Comparison of ENCODE assay signal across 8 cellular contexts in the genomic region with DNA sequence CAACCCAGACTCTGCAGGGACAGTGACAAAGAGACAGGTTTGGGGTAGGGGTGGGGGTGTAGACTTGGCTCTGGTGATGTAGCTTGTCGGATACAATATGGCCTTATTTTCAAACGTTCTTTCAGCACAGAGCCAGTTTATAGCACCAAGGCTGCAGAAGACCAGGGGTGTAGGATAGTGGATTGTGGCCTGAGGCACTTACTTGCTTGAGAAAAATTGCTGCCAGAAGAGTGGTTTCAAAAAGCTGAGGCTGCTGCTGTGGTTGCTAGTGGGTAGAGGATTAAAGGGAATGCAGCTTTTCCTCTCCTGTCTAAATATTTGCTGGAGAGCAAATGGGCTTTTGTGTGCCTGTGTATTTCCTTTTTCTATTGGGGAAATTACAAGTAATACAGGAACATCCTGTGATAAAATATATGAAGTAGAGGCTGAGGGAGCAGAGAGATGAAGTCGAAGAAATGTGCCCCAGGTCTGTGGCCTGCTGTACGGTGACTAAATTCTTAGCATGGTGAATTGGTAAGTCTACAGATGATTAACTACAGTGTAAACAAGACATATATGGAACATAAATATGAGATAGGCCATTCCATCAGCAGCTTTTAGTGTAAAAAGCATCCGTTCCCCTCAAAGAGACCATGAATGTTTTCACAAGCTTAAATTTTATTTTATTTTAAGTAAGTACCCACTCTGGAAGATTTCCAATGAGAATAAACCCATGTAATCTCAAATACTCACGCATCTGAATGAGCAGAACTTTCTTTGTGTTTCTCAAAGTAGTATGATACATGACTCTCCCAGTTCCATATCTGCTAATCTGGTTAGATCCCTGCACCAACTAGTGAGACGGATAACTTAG.
A peak's percentile ranks its signal among the peaks of the same experiment; 100 is the strongest.
DNase-seq lines count a peak whose midpoint lies in the region; ATAC-seq and TF ChIP-seq lines count a peak whose summit lies in the region.

No MANE protein-coding gene starts in this region.

- no peaks in the 10 kb centered on the region for H3K27me3 ChIP-seq in CD4-positive, alpha-beta T cell (ENCODE audit: control insufficient read depth, insufficient read depth, low read length)
- no peaks in the 10 kb centered on the region for H3K27me3 ChIP-seq in GM23338 (ENCODE audit: insufficient read depth)
- no peaks in the 10 kb centered on the region for H3K27me3 ChIP-seq in dorsolateral prefrontal cortex
- no peaks in the 10 kb centered on the region for H3K27me3 ChIP-seq in neuronal stem cell (ENCODE audit: control insufficient read depth in 3 of 3, insufficient read depth in 3 of 3, low read depth in 1 of 3, low read length in 3 of 3)

- H2AFZ ChIP-seq in GM23338 (no peak overlapping the region), neuronal stem cell (ENCODE audit: low read length) (no peak overlapping the region)

- peak overlapping the region; percentile 18 for H3K27ac ChIP-seq in CD4-positive, alpha-beta T cell (ENCODE audit: low read depth, low read length)
- H3K27ac ChIP-seq in GM23338 (ENCODE audit: low read depth) (peak overlapping the region; percentile 26; the same call in 1 of the 2 replicates), mesodermal cell (ENCODE audit: low read depth, low read length, severe bottlenecking) (peak overlapping the region; percentile 50), dorsolateral prefrontal cortex (peak overlapping the region in 14 of 59 donors; percentile 10 to 59 (median 28)), neuronal stem cell (replicated peaks; ENCODE audit: low read length) (no peak overlapping the region)

- peak overlapping the region; percentile 73 for H3K4me3 Mint-ChIP-seq in CD4-positive, alpha-beta T cell
- peak overlapping the region; percentile 25; the same call in 1 of the 3 replicates for H3K4me3 Mint-ChIP-seq in GM23338
- H3K4me3 Mint-ChIP-seq in activated CD4-positive, alpha-beta memory T cell treated with anti-CD3 and anti-CD28 coated beads, Interleukin-2, amount 10 ng/mL, durations not matched to agents 7 days and 5 days, result no peak overlapping the region

- no peaks in the 10 kb centered on the region; the same call in 1 of the 2 replicates for H3K9me2 ChIP-seq in GM23338 (ENCODE audit: insufficient read depth)

- ATAC-seq in CD4-positive, alpha-beta T cell (ENCODE audit: poor library complexity), result no peak
- ATAC-seq in GM23338 (peak; percentile 13; the same call in 2 of the 3 replicates), GM21717 (IDR thresholded peaks at IDR 0.05; ENCODE audit: unreplicated experiment) (no peak), HG03521 (IDR thresholded peaks at IDR 0.05; ENCODE audit: unreplicated experiment) (no peak)

- no peak overlapping the region for H2BK12ac ChIP-seq in neuronal stem cell (ENCODE audit: low read length)

- H3K27me3 Mint-ChIP-seq in CD4-positive, alpha-beta T cell, result no peaks in the 10 kb centered on the region
- peaks cover 3% of the 10 kb centered on the region for H3K27me3 Mint-ChIP-seq in GM23338 (ENCODE audit: insufficient read depth, low read depth, poor library complexity)
- H3K27me3 Mint-ChIP-seq in activated CD4-positive, alpha-beta memory T cell treated with anti-CD3 and anti-CD28 coated beads, Interleukin-2, amount 10 ng/mL, durations not matched to agents 7 days and 5 days, result no peaks in the 10 kb centered on the region

- TF ChIP-seq CTCF in CD4-positive, alpha-beta T cell (IDR thresholded peaks at IDR 0.05), result no peak
- no peak for TF ChIP-seq CTCF in GM23338 (conservative IDR thresholded peaks at IDR 0.05; ENCODE audit: low read depth in 2 of 2)
- TF ChIP-seq CTCF in dorsolateral prefrontal cortex (IDR thresholded peaks at IDR 0.05 in 54 of 56, conservative IDR thresholded peaks at IDR 0.05 in 2 of 56; ENCODE audit: low read depth in 1 of 56, partially characterized antibody in 56 of 56), result no peak

- WGBS in mesodermal cell (ENCODE audit: insufficient coverage in 2 of 2), 2 experiments, result 68% methylated on average over 3 of the region's 7 CpGs; no CpG with 5 or more reads in 1 of the 2 experiments
- no CpG with 5 or more reads among the region's 7 CpGs for WGBS in neuronal stem cell (ENCODE audit: extremely low coverage in 2 of 2, insufficient read length in 2 of 2, insufficient replicate concordance in 1 of 2), 2 donors

- POLR2A ChIA-PET in CD4-positive, alpha-beta T cell (lab: Charles Lee), result interaction anchor here (0.5 to 1.3 kb wide), 3 partner anchors 9 to 55 kb away, joined by 3 to 5 read pairs (median 4); no protein-coding TSS in a partner anchor
- POLR2A ChIA-PET in activated CD4-positive, alpha-beta memory T cell treated with anti-CD3 and anti-CD28 coated beads, Interleukin-2, amount 10 ng/mL, durations not matched to agents 7 days and 5 days (lab: Charles Lee), result interaction anchor here (0.9 to 1.2 kb wide), 3 partner anchors 11 to 111 kb away, joined by 3 read pairs; no protein-coding TSS in a partner anchor

- H3K23ac ChIP-seq in neuronal stem cell (ENCODE audit: low read depth, low read length, poor library complexity), result no peak overlapping the region

- no peak overlapping the region for H2AK5ac ChIP-seq in neuronal stem cell (ENCODE audit: low read depth, low read length)

- no peak overlapping the region for H3K9ac ChIP-seq in neuronal stem cell (ENCODE audit: low read depth, low read length, poor library complexity)

- no peak for DNase-seq in CD4-positive, alpha-beta T cell
- DNase-seq in GM23338 (ENCODE audit: low spot score) (no peak), dorsolateral prefrontal cortex (no peak), neuronal stem cell (ENCODE audit: low spot score) (no peak)
- DNase-seq in activated CD4-positive, alpha-beta memory T cell treated with anti-CD3 and anti-CD28 coated beads, Interleukin-2, amount 10 ng/mL, durations not matched to agents 7 days and 5 days, result no peak

- no peak overlapping the region for H3K4ac ChIP-seq in neuronal stem cell (ENCODE audit: low read length)

- no peak overlapping the region for H2BK120ac ChIP-seq in neuronal stem cell (ENCODE audit: low read depth, low read length)

- H3K79me1 ChIP-seq in neuronal stem cell (ENCODE audit: low read depth, low read length), result no peaks in the 10 kb centered on the region

- peaks cover 21% of the 10 kb centered on the region for H3K36me3 Mint-ChIP-seq in CD4-positive, alpha-beta T cell (ENCODE audit: low read depth)
- H3K36me3 Mint-ChIP-seq in GM23338 (ENCODE audit: low read depth), result peaks cover 4% of the 10 kb centered on the region; the same call in 1 of the 3 replicates
- H3K36me3 Mint-ChIP-seq in activated CD4-positive, alpha-beta memory T cell treated with anti-CD3 and anti-CD28 coated beads, Interleukin-2, amount 10 ng/mL, durations not matched to agents 7 days and 5 days (ENCODE audit: low read depth), result peaks cover 5% of the 10 kb centered on the region

- H3K79me2 ChIP-seq in GM23338 (replicated peaks; ENCODE audit: insufficient read depth), result peaks cover 5% of the 10 kb centered on the region; the same call in 1 of the 2 replicates

- intact Hi-C loops in CD4-positive, alpha-beta T cell (cut with DNase I, micrococcal nuclease), result loop anchor here (5.0 kb wide), 1 partner anchor 114 kb away; a partner anchor contains a TSS
- intact Hi-C loops in dorsolateral prefrontal cortex (cut with DNase I), result no loop called here

- no peak overlapping the region for H2BK5ac ChIP-seq in neuronal stem cell (ENCODE audit: low read length)

- no peak overlapping the region for H4K91ac ChIP-seq in neuronal stem cell (ENCODE audit: low read depth, low read length, poor library complexity)

- no peak overlapping the region for H3K14ac ChIP-seq in neuronal stem cell (ENCODE audit: low read length)

- peaks cover 66% of the 10 kb centered on the region for H3K4me1 Mint-ChIP-seq in CD4-positive, alpha-beta T cell (ENCODE audit: low read depth)
- H3K4me1 Mint-ChIP-seq in GM23338, result peaks cover 61% of the 10 kb centered on the region
- peaks cover 38% of the 10 kb centered on the region for H3K4me1 Mint-ChIP-seq in activated CD4-positive, alpha-beta memory T cell treated with anti-CD3 and anti-CD28 coated beads, Interleukin-2, amount 10 ng/mL, durations not matched to agents 7 days and 5 days

- CTCF ChIA-PET in CD4-positive, alpha-beta T cell (lab: Charles Lee), result interaction anchor here (1.2 kb wide), 1 partner anchor 8 kb away, joined by 3 read pairs; no protein-coding TSS in a partner anchor
- CTCF ChIA-PET in activated CD4-positive, alpha-beta memory T cell treated with anti-CD3 and anti-CD28 coated beads, Interleukin-2, amount 10 ng/mL, durations not matched to agents 7 days and 5 days (lab: Charles Lee), result interaction anchor here (1.4 kb wide), 1 partner anchor 114 kb away, joined by 3 read pairs; no protein-coding TSS in a partner anchor

- H3K4me2 ChIP-seq in GM23338 (peak overlapping the region; percentile 21), neuronal stem cell (ENCODE audit: insufficient read depth, low read length, poor library complexity, severe bottlenecking) (no peak overlapping the region)

- no peaks in the 10 kb centered on the region for H4K20me1 ChIP-seq in GM23338 (replicated peaks; ENCODE audit: insufficient read depth)

- H3F3A ChIP-seq in GM23338 (replicated peaks; ENCODE audit: low read depth), result no peaks in the 10 kb centered on the region

- peak overlapping the region; percentile 81 for H3K27ac Mint-ChIP-seq in CD4-positive, alpha-beta T cell
- H3K27ac Mint-ChIP-seq in GM23338, result peak overlapping the region; percentile 85
- peak overlapping the region; percentile 31 for H3K27ac Mint-ChIP-seq in activated CD4-positive, alpha-beta memory T cell treated with anti-CD3 and anti-CD28 coated beads, Interleukin-2, amount 10 ng/mL, durations not matched to agents 7 days and 5 days

- H3K9me3 Mint-ChIP-seq in CD4-positive, alpha-beta T cell, result no peaks in the 10 kb centered on the region
- H3K9me3 Mint-ChIP-seq in GM23338, result no peaks in the 10 kb centered on the region
- no peaks in the 10 kb centered on the region for H3K9me3 Mint-ChIP-seq in activated CD4-positive, alpha-beta memory T cell treated with anti-CD3 and anti-CD28 coated beads, Interleukin-2, amount 10 ng/mL, durations not matched to agents 7 days and 5 days

- H3K36me3 ChIP-seq in GM23338 (ENCODE audit: insufficient read depth) (no peaks in the 10 kb centered on the region), mesodermal cell (ENCODE audit: control insufficient read depth, insufficient read depth, low read length) (peaks cover 17% of the 10 kb centered on the region), neuronal stem cell (replicated peaks in 1 of 2; ENCODE audit: control insufficient read depth in 2 of 2, insufficient read depth in 2 of 2, low read length in 2 of 2) (peaks cover 0 to 12% of the 10 kb centered on the region in 2 donors)

- H3K4me1 ChIP-seq in GM23338 (ENCODE audit: insufficient read depth), result peaks cover 51% of the 10 kb centered on the region
- peaks cover 30% of the 10 kb centered on the region for H3K4me1 ChIP-seq in mesodermal cell (ENCODE audit: control insufficient read depth, insufficient read depth, low read length, poor library complexity, severe bottlenecking)
- H3K4me1 ChIP-seq in neuronal stem cell (ENCODE audit: control insufficient read depth in 2 of 2, insufficient read depth in 1 of 2, low read depth in 1 of 2, low read length in 2 of 2), result peaks cover 10 to 14% of the 10 kb centered on the region in 2 donors

- H3K4me3 ChIP-seq in GM23338, result no peak overlapping the region
- H3K4me3 ChIP-seq in mesodermal cell (ENCODE audit: extremely low read depth, insufficient read depth, low read length, poor library complexity, severe bottlenecking), result no peak overlapping the region
- no peak overlapping the region for H3K4me3 ChIP-seq in dorsolateral prefrontal cortex
- H3K4me3 ChIP-seq in neuronal stem cell (ENCODE audit: low read length in 2 of 2), result no peak overlapping the region

- no peak overlapping the region for H4K8ac ChIP-seq in neuronal stem cell (ENCODE audit: low read depth, low read length)

- H3K18ac ChIP-seq in neuronal stem cell (ENCODE audit: low read length), result no peak overlapping the region

- H3K9me3 ChIP-seq in CD4-positive, alpha-beta T cell (ENCODE audit: control insufficient read depth, low read length), result no peaks in the 10 kb centered on the region
- H3K9me3 ChIP-seq in mesodermal cell (ENCODE audit: control insufficient read depth, low read length), result no peaks in the 10 kb centered on the region
- no peaks in the 10 kb centered on the region for H3K9me3 ChIP-seq in neuronal stem cell (replicated peaks in 1 of 2; ENCODE audit: control insufficient read depth in 2 of 2, insufficient read depth in 1 of 2, low read depth in 1 of 2, low read length in 2 of 2)

- no peak overlapping the region for H2BK15ac ChIP-seq in neuronal stem cell (ENCODE audit: low read length)

Comparison
In these comparisons a context has a peak if more than half of its experiments do, and no peak if none do; other contexts are left out.
1. H3K27ac Mint-ChIP-seq: peak in every context shown above with its lines; median percentile 85 in GM23338; 81 in CD4-positive, alpha-beta T cell; 31 in activated CD4-positive, alpha-beta memory T cell treated with anti-CD3 and anti-CD28 coated beads, Interleukin-2, amount 10 ng/mL, durations not matched to agents 7 days and 5 days.
2. intact Hi-C loops: an anchor here in CD4-positive, alpha-beta T cell (5.0 kb wide); none called in dorsolateral prefrontal cortex.